ENCODE assay signal across 6 cellular contexts in genomic region chr4:663438-664428, GRCh38. TPM values are rescaled to one million over a fixed set of nuclear protein-coding genes. Genes with fewer than 3 reads are reported as not detected.
A peak's percentile ranks its signal among the peaks of the same experiment; 100 is the strongest.
DNase-seq lines count a peak whose midpoint lies in the region; ATAC-seq and TF ChIP-seq lines count a peak whose summit lies in the region.

No MANE protein-coding gene starts in this region.

- H3K27ac Mint-ChIP-seq in naive B cell = peak overlapping the region; percentile 44 to 91 (median 82)

- H3K4me3 Mint-ChIP-seq in naive B cell = peak overlapping the region; percentile 82 to 92 (median 87)

- no peaks in the 10 kb centered on the region for H3K9me3 ChIP-seq in vagina

- H3K36me3 ChIP-seq in vagina = no peaks in the 10 kb centered on the region

- peak; percentile 14 for TF ChIP-seq CTCF in GM20000 (IDR thresholded peaks at IDR 0.05; ENCODE audit: extremely low read depth, missing control alignments)
- TF ChIP-seq CTCF in astrocyte of the cerebellum (IDR thresholded peaks at IDR 0.05; ENCODE audit: low read depth, low read length, missing control alignments) = no peak
- TF ChIP-seq CTCF in vagina (IDR thresholded peaks at IDR 0.05) = no peak

- peak; percentile 94 for DNase-seq in GM20000 (ENCODE audit: low spot score)
- DNase-seq in NCI-H526 (lab: John Stamatoyannopoulos, UW) = peak; percentile 28 to 73
- DNase-seq in astrocyte of the cerebellum (ENCODE audit: low read depth) = no peak
- DNase-seq in naive B cell = peak; percentile 75
- DNase-seq in vagina (ENCODE audit: extremely low spot score in 2 of 2) = no peak
- no peak for DNase-seq in NCI-H187 (lab: John Stamatoyannopoulos, UW)

- H3K9me3 Mint-ChIP-seq in naive B cell = peaks cover 0 to 5% (median 0%) of the 10 kb centered on the region in 7 donors

- ATAC-seq in naive B cell (ENCODE audit: low read depth in 2 of 2) = peak; percentile 88 to 91

- peaks cover 0 to 16% of the 10 kb centered on the region in 2 donors for H3K36me3 Mint-ChIP-seq in naive B cell

- peaks cover 12 to 40% (median 17%) of the 10 kb centered on the region in 3 donors for H3K4me1 Mint-ChIP-seq in naive B cell

- peak overlapping the region; percentile 27 for H3K27ac ChIP-seq in vagina

- in situ Hi-C loops in astrocyte of the cerebellum (cut with HindIII; ENCODE audit: low sequenced_read_pairs) = no loop called here

- H3K4me3 ChIP-seq in astrocyte of the cerebellum (ENCODE audit: low read depth, low read length) (peak overlapping the region; percentile 36), vagina (peak overlapping the region; percentile 61 to 71)

- H3K4me1 ChIP-seq in vagina = peaks cover 17% of the 10 kb centered on the region

- no peaks in the 10 kb centered on the region for H3K27me3 ChIP-seq in vagina

- H3K27me3 Mint-ChIP-seq in naive B cell = no peaks in the 10 kb centered on the region

- no peak for TF ChIP-seq POLR2A in vagina (IDR thresholded peaks at IDR 0.05)

- intact Hi-C loops in vagina (cut with DNase I) = no loop called here

RNA-seq across cellular contexts. Expression of gene ATP5ME, which starts 10.3 kb away (rescaled TPM):
- polyA plus RNA-seq in naive B cell (ENCODE audit: low read depth in 6 of 6) = 100 to 1,000 TPM; 320 to 459 (median 358) TPM
- total RNA-seq in vagina = 181 TPM

RNA-seq across cellular contexts. Expression of gene MYL5, which starts 10.6 kb away (rescaled TPM):
- polyA plus RNA-seq in naive B cell (ENCODE audit: low read depth in 6 of 6) = 10 to 100 TPM in 5 of 6 donors, 1 to 10 TPM in 1; 7.3 to 13.4 (median 11.8) TPM
- 3.4 TPM for total RNA-seq in vagina

RNA-seq across cellular contexts. Expression of gene SLC49A3, which starts 25.2 kb away (rescaled TPM):
- under 1 TPM in 3 of 6 donors, not detected in 3; 0.22 to 0.54 (median 0.43) TPM for polyA plus RNA-seq in naive B cell (ENCODE audit: low read depth in 6 of 6)
- total RNA-seq in vagina = 11.0 TPM

RNA-seq across cellular contexts. Expression of gene PDE6B, which starts 38.4 kb away (rescaled TPM):
- 10 to 100 TPM; 24.3 to 39.4 (median 30.0) TPM for polyA plus RNA-seq in naive B cell (ENCODE audit: low read depth in 6 of 6)
- 4.2 TPM for total RNA-seq in vagina

RNA-seq across cellular contexts. Expression of gene PCGF3, which starts 41.9 kb away (rescaled TPM):
- 1 to 10 TPM; 5.6 to 9.5 (median 7.1) TPM for polyA plus RNA-seq in naive B cell (ENCODE audit: low read depth in 6 of 6)
- total RNA-seq in vagina = 64.8 TPM

Comparison
In these comparisons a context has a peak if more than half of its experiments do, and no peak if none do; other contexts are left out.
1. DNase-seq: peak in GM20000 (single experiment), NCI-H526 (2 of 2) and naive B cell (single experiment); none in astrocyte of the cerebellum (single experiment), vagina (0 of 2) and NCI-H187 (0 of 2).